ENCODE assay signal across 10 cellular contexts in genomic region chr10:58414270-58415041, GRCh38. TPM values are rescaled to one million over a fixed set of nuclear protein-coding genes. Genes with fewer than 3 reads are reported as not detected.
DNase-seq lines count a peak whose midpoint lies in the region; ATAC-seq and TF ChIP-seq lines count a peak whose summit lies in the region.
"Had no signal": no experiment of that assay in that cellular context is flagged by ENCODE, and none has a peak within 500 bp of the region (broad histone marks: within the 10 kb centered on the region; RNA-seq: fewer than 3 reads in every experiment).

No MANE protein-coding gene starts in this region.

- H3K9me3 ChIP-seq in tibial nerve (peaks cover 0 to 8% (median 0%) of the 10 kb centered on the region in 4 donors), spleen (peaks cover 0 to 11% (median 0%) of the 10 kb centered on the region in 8 donors)

- peak; percentile 84 to 85 for ATAC-seq in left cardiac atrium

- H3K4me3 ChIP-seq in tibial nerve (no peak overlapping the region), spleen (no peak overlapping the region)
- H3K4me3 ChIP-seq: BLaER1 treated with 17β-estradiol and CSF1 and Interleukin-3, amounts not matched to agents 10 nM and 100 nM had no signal

- peak; percentile 10 for DNase-seq in NCI-H748 (lab: John Stamatoyannopoulos, UW; ENCODE audit: unreplicated experiment)
- no peak for DNase-seq in NCI-H748 treated with DMSO at 0.1 percent for 48 hours (lab: John Stamatoyannopoulos, UW)
- DNase-seq in SW480 (ENCODE audit: low spot score): peak; percentile 68
- no peak for DNase-seq in left cardiac atrium
- peak in 1 of 2 donors; percentile 11 for DNase-seq in tibial nerve (ENCODE audit: low spot score in 2 of 2)
- DNase-seq in activated naive CD8-positive, alpha-beta T cell treated with anti-CD3 and anti-CD28 coated beads for 36 hours: no peak
- no peak for DNase-seq in spleen
- DNase-seq in activated T-cell treated with anti-CD3 and anti-CD28 coated beads, Interleukin-2, amount 50 U/mL, for 48 hours: no peak
- DNase-seq: substantia nigra had no signal

- H3K9me3 Mint-ChIP-seq in activated naive CD8-positive, alpha-beta T cell treated with anti-CD3 and anti-CD28 coated beads for 36 hours: peaks cover 1% of the 10 kb centered on the region

- peak in 1 of 2 donors; percentile 18 for TF ChIP-seq EP300 in tibial nerve (IDR thresholded peaks at IDR 0.05)

- peaks cover 2% of the 10 kb centered on the region for H3K36me3 Mint-ChIP-seq in activated naive CD8-positive, alpha-beta T cell treated with anti-CD3 and anti-CD28 coated beads for 36 hours

- TF ChIP-seq CTCF in tibial nerve (IDR thresholded peaks at IDR 0.05): peak in 4 of 5 experiments; percentile 19 to 64 (median 32)
- TF ChIP-seq CTCF in spleen (IDR thresholded peaks at IDR 0.05 in 8 of 11, conservative IDR thresholded peaks at IDR 0.05 in 3 of 11): no peak

- no peak overlapping the region for H3K4me3 Mint-ChIP-seq in activated naive CD8-positive, alpha-beta T cell treated with anti-CD3 and anti-CD28 coated beads for 36 hours

- intact Hi-C loops in left cardiac atrium (cut with DNase I) (no loop called here), spleen (cut with DNase I; ENCODE audit: low total_unique reads) (no loop called here)

- no peak for TF ChIP-seq POLR2A in tibial nerve (IDR thresholded peaks at IDR 0.05)
- TF ChIP-seq POLR2A in spleen (IDR thresholded peaks at IDR 0.05): no peak

- H3K4me1 Mint-ChIP-seq in activated naive CD8-positive, alpha-beta T cell treated with anti-CD3 and anti-CD28 coated beads for 36 hours: no peaks in the 10 kb centered on the region

- H3K27ac ChIP-seq in tibial nerve (no peak overlapping the region), spleen (no peak overlapping the region)
- H3K27ac ChIP-seq: BLaER1 treated with 17β-estradiol and CSF1 and Interleukin-3, amounts not matched to agents 10 nM and 100 nM had no signal

- no peaks in the 10 kb centered on the region for H3K27me3 Mint-ChIP-seq in activated naive CD8-positive, alpha-beta T cell treated with anti-CD3 and anti-CD28 coated beads for 36 hours

- 44 to 49% methylated on average over 5 of the region's 5 CpGs for WGBS in tibial nerve, 2 donors
- WGBS in spleen, 5 donors: 54 to 62% (median 62%) methylated on average over 5 of the region's 5 CpGs

- H3K36me3 ChIP-seq in tibial nerve (no peaks in the 10 kb centered on the region), spleen (no peaks in the 10 kb centered on the region)
- H3K36me3 ChIP-seq: BLaER1 treated with 17β-estradiol and CSF1 and Interleukin-3, amounts not matched to agents 10 nM and 100 nM had no signal

- H3K27ac Mint-ChIP-seq in activated naive CD8-positive, alpha-beta T cell treated with anti-CD3 and anti-CD28 coated beads for 36 hours: no peak overlapping the region

- H3K4me1 ChIP-seq in tibial nerve: peaks cover 0 to 4% (median 0%) of the 10 kb centered on the region in 4 donors
- H3K4me1 ChIP-seq in spleen: no peaks in the 10 kb centered on the region
- H3K4me1 ChIP-seq: BLaER1 treated with 17β-estradiol and CSF1 and Interleukin-3, amounts not matched to agents 10 nM and 100 nM had no signal

- H3K27me3 ChIP-seq in tibial nerve (no peaks in the 10 kb centered on the region), spleen (replicated peaks in 1 of 7) (no peaks in the 10 kb centered on the region)
- H3K27me3 ChIP-seq: BLaER1 treated with 17β-estradiol and CSF1 and Interleukin-3, amounts not matched to agents 10 nM and 100 nM had no signal

RNA-seq across cellular contexts. Expression of gene TFAM, which starts 29.2 kb away (rescaled TPM):
- total RNA-seq in left cardiac atrium (10 to 100 TPM; 32.2 to 32.6 TPM), tibial nerve (10 to 100 TPM in 3 of 4 donors, 1 to 10 TPM in 1; 9.6 to 35.6 (median 13.8) TPM), spleen (10 to 100 TPM; 20.7 to 39.2 (median 37.0) TPM)
- 100 to 1,000 TPM; 153 to 159 TPM for total RNA-seq in activated naive CD8-positive, alpha-beta T cell treated with anti-CD3 and anti-CD28 coated beads for 36 hours
- polyA plus RNA-seq in spleen: 10 to 100 TPM in 2 of 3 donors, 1 to 10 TPM in 1; 7.6 to 12.9 (median 12.0) TPM

Comparison
In these comparisons a context has a peak if more than half of its experiments do, and no peak if none do; other contexts are left out.
1. DNase-seq: peak in NCI-H748 (single experiment) and SW480 (single experiment); none in NCI-H748 treated with DMSO at 0.1 percent for 48 hours (single experiment), left cardiac atrium (single experiment), activated naive CD8-positive, alpha-beta T cell treated with anti-CD3 and anti-CD28 coated beads for 36 hours (single experiment), spleen (single experiment) and activated T-cell treated with anti-CD3 and anti-CD28 coated beads, Interleukin-2, amount 50 U/mL, for 48 hours (0 of 2).
2. CTCF ChIP-seq: peak in tibial nerve (4 of 5); none in spleen (0 of 11).